Comparison of ENCODE assay signal across 7 cellular contexts in the genomic region with DNA sequence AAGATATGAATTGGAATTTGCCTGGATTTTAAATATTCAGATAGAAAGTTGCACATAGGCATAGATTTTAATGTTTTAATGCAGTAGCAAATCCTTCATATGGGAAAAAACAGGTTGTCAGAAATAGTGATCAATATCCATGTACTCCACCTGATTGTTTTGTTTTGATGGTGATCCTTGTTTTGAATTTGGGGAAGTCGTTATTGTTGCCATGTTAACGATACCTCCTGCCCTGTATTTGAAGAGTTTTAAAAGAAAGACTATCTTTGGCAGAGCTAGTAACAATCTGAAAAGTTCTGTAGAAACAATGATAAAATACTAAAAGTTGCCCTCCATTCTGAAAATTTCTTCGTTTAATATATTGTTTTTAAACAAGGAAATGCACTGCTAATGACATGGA. TPM values are rescaled to one million over a fixed set of nuclear protein-coding genes. Genes with fewer than 3 reads are reported as not detected.
DNase-seq lines count a peak whose midpoint lies in the region; ATAC-seq, FAIRE-seq and TF ChIP-seq lines count a peak whose summit lies in the region.

No MANE protein-coding gene starts in this region.

- H3K27ac ChIP-seq in small intestine (ENCODE audit: low read depth in 1 of 2, low read length in 1 of 2): no peak overlapping the region

- H3K4me3 Mint-ChIP-seq in HFFc6: peak overlapping the region; percentile 89
- peak overlapping the region; percentile 77 for H3K4me3 Mint-ChIP-seq in stimulated activated effector memory CD8-positive, alpha-beta T cell treated with anti-CD3 and anti-CD28 coated beads, Interleukin-12 subunit alpha, Interleukin-12 subunit beta, amount 100 ng/mL, for 72 hours

- ATAC-seq in stimulated activated effector memory CD8-positive, alpha-beta T cell treated with anti-CD3 and anti-CD28 coated beads, Interleukin-12 subunit alpha, Interleukin-12 subunit beta, amount 100 ng/mL, for 72 hours: no peak
- ATAC-seq in GM18511 (IDR thresholded peaks at IDR 0.05; ENCODE audit: unreplicated experiment): no peak

- TF ChIP-seq CTCF in HFFc6 (IDR thresholded peaks at IDR 0.05): no peak
- TF ChIP-seq CTCF in foreskin fibroblast (IDR thresholded peaks at IDR 0.05; ENCODE audit: low read depth, low read length): no peak

- peak overlapping the region; percentile 81 for H3K27ac Mint-ChIP-seq in HFFc6
- peak overlapping the region; percentile 91 for H3K27ac Mint-ChIP-seq in stimulated activated effector memory CD8-positive, alpha-beta T cell treated with anti-CD3 and anti-CD28 coated beads, Interleukin-12 subunit alpha, Interleukin-12 subunit beta, amount 100 ng/mL, for 72 hours

- H3K27me3 Mint-ChIP-seq in HFFc6 (ENCODE audit: insufficient read depth): no peaks in the 10 kb centered on the region; the same call in none of the 2 replicates

- WGBS in small intestine, 3 donors: 1 to 4% (median 2%) methylated on average over 3 of the region's 3 CpGs

- H3K36me3 Mint-ChIP-seq in HFFc6 (ENCODE audit: low read depth): no peaks in the 10 kb centered on the region
- peaks cover 7% of the 10 kb centered on the region for H3K36me3 Mint-ChIP-seq in stimulated activated effector memory CD8-positive, alpha-beta T cell treated with anti-CD3 and anti-CD28 coated beads, Interleukin-12 subunit alpha, Interleukin-12 subunit beta, amount 100 ng/mL, for 72 hours

- no peak for FAIRE-seq in small intestine (lab: Jason Lieb, UNC)

- H3K4me3 ChIP-seq in foreskin fibroblast (ENCODE audit: low read depth in 1 of 2, low read length in 2 of 2) (peak overlapping the region; percentile 65 to 92), small intestine (ENCODE audit: low read depth in 1 of 2, low read length in 2 of 2) (peak overlapping the region in 1 of 2 donors; percentile 87)

- H3K4me1 Mint-ChIP-seq in HFFc6 (ENCODE audit: low read depth): peaks cover 35% of the 10 kb centered on the region
- H3K4me1 Mint-ChIP-seq in stimulated activated effector memory CD8-positive, alpha-beta T cell treated with anti-CD3 and anti-CD28 coated beads, Interleukin-12 subunit alpha, Interleukin-12 subunit beta, amount 100 ng/mL, for 72 hours: peaks cover 43% of the 10 kb centered on the region

- no peaks in the 10 kb centered on the region for H3K9me3 Mint-ChIP-seq in HFFc6
- H3K9me3 Mint-ChIP-seq in stimulated activated effector memory CD8-positive, alpha-beta T cell treated with anti-CD3 and anti-CD28 coated beads, Interleukin-12 subunit alpha, Interleukin-12 subunit beta, amount 100 ng/mL, for 72 hours: no peaks in the 10 kb centered on the region

- H3K36me3 ChIP-seq in small intestine (ENCODE audit: control insufficient read depth in 2 of 2, insufficient read depth in 2 of 2, low read length in 2 of 2): no peaks in the 10 kb centered on the region

- H3K4me1 ChIP-seq in small intestine (ENCODE audit: control insufficient read depth in 2 of 2, insufficient read depth in 1 of 2, low read depth in 1 of 2, low read length in 1 of 2): no peaks in the 10 kb centered on the region

- no peak for DNase-seq in HFFc6
- DNase-seq in SW480 (ENCODE audit: low spot score): peak; percentile 6
- no peak for DNase-seq in foreskin fibroblast
- DNase-seq in stimulated activated effector memory CD8-positive, alpha-beta T cell treated with anti-CD3 and anti-CD28 coated beads, Interleukin-12 subunit alpha, Interleukin-12 subunit beta, amount 100 ng/mL, for 72 hours (ENCODE audit: low spot score in 2 of 2): no peak
- DNase-seq in midbrain (lab: John Stamatoyannopoulos, UW): no peak
- DNase-seq in small intestine: no peak

- no peaks in the 10 kb centered on the region for H3K27me3 ChIP-seq in small intestine (ENCODE audit: control insufficient read depth in 2 of 2, insufficient read depth in 2 of 2, low read length in 2 of 2)

- H3K9me3 ChIP-seq in small intestine (ENCODE audit: control insufficient read depth, low read depth): no peaks in the 10 kb centered on the region

RNA-seq across cellular contexts. Expression of a gene that starts 1.1 kb away (rescaled TPM):
- total RNA-seq in HFFc6 (2021; fragmentation: NEBNext Ultra II Directional; extraction: Animal tissue kit (Norgen Biotek cat#: 25700)): 10 to 100 TPM; 22.1 to 26.7 (median 25.2) TPM
- polyA plus RNA-seq in small intestine: 10 to 100 TPM in 1 of 3 donors, 1 to 10 TPM in 2; 5.9 to 10.7 (median 7.6) TPM
